In genomic region chr3:97901327-97902295, GRCh38 we compare ENCODE assay signal across 1 cellular context.
TF ChIP-seq lines count a peak whose summit lies in the region.

No MANE protein-coding gene starts in this region.

TF ChIP-seq in IMR-90, 13 proteins besides CTCF, POLR2A, EP300 and RAD21 (continued from another document):
- TF ChIP-seq USF2 (IDR thresholded peaks at IDR 0.05; ENCODE audit: low read depth, low read length) (no peak), BHLHE40 (IDR thresholded peaks at IDR 0.05; ENCODE audit: low read depth, low read length) (no peak), FOS (IDR thresholded peaks at IDR 0.05; ENCODE audit: low read depth, low read length) (no peak), MAZ (IDR thresholded peaks at IDR 0.05; ENCODE audit: borderline replicate concordance, low read depth, low read length) (no peak), ELK1 (IDR thresholded peaks at IDR 0.05; ENCODE audit: borderline replicate concordance, low read depth, low read length) (no peak)
